8 cellular contexts compared by ENCODE assay signal in genomic region chr4:27692098-27692679, GRCh38.
DNase-seq lines count a peak whose midpoint lies in the region; ATAC-seq and TF ChIP-seq lines count a peak whose summit lies in the region.

No MANE protein-coding gene starts in this region.

- ATAC-seq in GM18498 (IDR thresholded peaks at IDR 0.05; ENCODE audit: unreplicated experiment): peak; percentile 84
- ATAC-seq in HG02852 (IDR thresholded peaks at IDR 0.05; ENCODE audit: unreplicated experiment): peak; percentile 97

- H3K27me3 Mint-ChIP-seq in neural crest cell (ENCODE audit: low read depth): no peaks in the 10 kb centered on the region

- intact Hi-C loops in A673 (cut with micrococcal nuclease; ENCODE audit: unreplicated experiment): no loop called here

- H3K9me3 Mint-ChIP-seq in neural crest cell: peaks cover 3% of the 10 kb centered on the region

- POLR2A ChIA-PET in A673 (lab: Charles Lee; ENCODE audit: low non-redundant PET): no interaction called here

- H3K36me3 ChIP-seq in A673 (ENCODE audit: insufficient read depth, low read length, poor library complexity, severe bottlenecking) (no peaks in the 10 kb centered on the region), brain microvascular endothelial cell (replicated peaks) (no peaks in the 10 kb centered on the region)

- in situ Hi-C loops in brain microvascular endothelial cell (cut with HindIII; ENCODE audit: low pct_ligation_motif_present, low sequenced_read_pairs): no loop called here

- no peak overlapping the region for H3K27ac Mint-ChIP-seq in neural crest cell (ENCODE audit: unreplicated experiment)

- H3K4me1 ChIP-seq in A673 (ENCODE audit: insufficient read depth, low read length, poor library complexity, severe bottlenecking): no peaks in the 10 kb centered on the region

- CTCF ChIA-PET in A673 (lab: Charles Lee): no interaction called here

- peak; percentile 70 for DNase-seq in A673 (ENCODE audit: low spot score)
- peak; percentile 9 for DNase-seq in NCI-H1092 treated with DMSO at 0.1 percent for 48 hours (lab: John Stamatoyannopoulos, UW)
- peak; percentile 36 for DNase-seq in brain microvascular endothelial cell
- DNase-seq in neural crest cell (ENCODE audit: low read depth, low spot score): no peak
- DNase-seq in effector CD8-positive, alpha-beta T cell (lab: John Stamatoyannopoulos, UW): no peak
- no peak for DNase-seq in stimulated activated CD4-positive, alpha-beta T cell treated with anti-CD3 and anti-CD28 coated beads, Interleukin-2, amount 100 ng/mL, for 48 hours

- H3K27ac ChIP-seq in A673 (ENCODE audit: low read depth, low read length, poor library complexity, severe bottlenecking) (no peak overlapping the region), brain microvascular endothelial cell (no peak overlapping the region)

- BruUV-seq in A673 (replicated peaks; lab: Mats Ljungman, UMichigan): no TSS peak

- TF ChIP-seq CTCF in A673 (conservative IDR thresholded peaks at IDR 0.05; ENCODE audit: low read depth, low read length) (peak; percentile 76), brain microvascular endothelial cell (IDR thresholded peaks at IDR 0.05; ENCODE audit: low read depth, low read length, missing control alignments) (peak; percentile 79), neural crest cell (conservative IDR thresholded peaks at IDR 0.05) (peak; percentile 57)

- no peaks in the 10 kb centered on the region for H3K27me3 ChIP-seq in A673 (replicated peaks; ENCODE audit: insufficient read depth, low read depth, low read length, poor library complexity)
- H3K27me3 ChIP-seq in brain microvascular endothelial cell (replicated peaks): no peaks in the 10 kb centered on the region

- peaks cover 14% of the 10 kb centered on the region for H3K4me1 Mint-ChIP-seq in neural crest cell

- no peaks in the 10 kb centered on the region for H3K9me3 ChIP-seq in A673 (ENCODE audit: low read depth, low read length, poor library complexity, severe bottlenecking)

- H3K36me3 Mint-ChIP-seq in neural crest cell (ENCODE audit: low read depth): no peaks in the 10 kb centered on the region

- H3K4me3 ChIP-seq in A673 (ENCODE audit: low read depth, low read length, poor library complexity, severe bottlenecking) (no peak overlapping the region), brain microvascular endothelial cell (ENCODE audit: low read depth, low read length) (no peak overlapping the region)

- H3K4me3 Mint-ChIP-seq in neural crest cell: no peak overlapping the region

Comparison
In these comparisons a context has a peak if more than half of its experiments do, and no peak if none do; other contexts are left out.
1. DNase-seq: peak in A673 (single experiment), NCI-H1092 treated with DMSO at 0.1 percent for 48 hours (single experiment) and brain microvascular endothelial cell (single experiment); none in neural crest cell (single experiment), effector CD8-positive, alpha-beta T cell (single experiment) and stimulated activated CD4-positive, alpha-beta T cell treated with anti-CD3 and anti-CD28 coated beads, Interleukin-2, amount 100 ng/mL, for 48 hours (0 of 2).
2. Peak in every context shown above with its lines, with median percentiles within 50 percentile points of each other: CTCF ChIP-seq.